ENCODE assay signal across 1 cellular context in the genomic region with DNA sequence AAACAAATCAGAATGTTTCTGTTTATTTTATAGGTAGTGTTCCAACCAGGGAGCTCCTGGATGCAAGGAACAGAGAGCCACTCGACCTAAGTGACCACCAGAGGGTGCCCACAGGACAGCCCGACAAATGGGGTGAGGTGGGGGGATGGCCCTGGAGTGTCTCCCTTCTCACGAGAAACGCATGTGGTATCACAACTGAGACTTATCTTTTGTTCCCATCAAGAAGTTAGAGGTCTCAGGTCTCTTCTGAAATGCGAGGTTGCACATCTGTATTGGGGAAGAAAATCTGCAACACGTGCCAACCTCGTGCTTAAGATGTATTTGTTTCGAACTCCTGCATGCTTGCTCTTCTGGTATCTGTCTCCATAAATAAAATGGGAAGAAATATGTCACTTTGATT.
TF ChIP-seq lines count a peak whose summit lies in the region.

No MANE protein-coding gene starts in this region.

TF ChIP-seq in HepG2, 621 proteins besides CTCF, POLR2A, EP300 and RAD21 (continued from another document):
- TF ChIP-seq FOXP4 (CRISPR knock-in tag; IDR thresholded peaks at IDR 0.05) = no peak
- TF ChIP-seq NCOA5 (CRISPR knock-in tag; IDR thresholded peaks at IDR 0.05) = no peak
- TF ChIP-seq NR2C2 (CRISPR knock-in tag; IDR thresholded peaks at IDR 0.05; ENCODE audit: borderline replicate concordance) = no peak
- TF ChIP-seq ZFP82 (CRISPR knock-in tag; IDR thresholded peaks at IDR 0.05; ENCODE audit: borderline replicate concordance) = no peak
- TF ChIP-seq, protein P1, sequence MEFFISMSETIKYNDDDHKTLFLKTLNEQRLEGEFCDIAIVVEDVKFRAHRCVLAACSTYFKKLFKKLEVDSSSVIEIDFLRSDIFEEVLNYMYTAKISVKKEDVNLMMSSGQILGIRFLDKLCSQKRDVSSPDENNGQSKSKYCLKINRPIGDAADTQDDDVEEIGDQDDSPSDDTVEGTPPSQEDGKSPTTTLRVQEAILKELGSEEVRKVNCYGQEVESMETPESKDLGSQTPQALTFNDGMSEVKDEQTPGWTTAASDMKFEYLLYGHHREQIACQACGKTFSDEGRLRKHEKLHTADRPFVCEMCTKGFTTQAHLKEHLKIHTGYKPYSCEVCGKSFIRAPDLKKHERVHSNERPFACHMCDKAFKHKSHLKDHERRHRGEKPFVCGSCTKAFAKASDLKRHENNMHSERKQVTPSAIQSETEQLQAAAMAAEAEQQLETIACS (CRISPR knock-in tag; IDR thresholded peaks at IDR 0.05) = no peak
- no peak for TF ChIP-seq MLLT10 (CRISPR knock-in tag; IDR thresholded peaks at IDR 0.05)
- TF ChIP-seq FOSL2 (CRISPR knock-in tag; IDR thresholded peaks at IDR 0.05) = peak; percentile 56
- TF ChIP-seq HNF1A (IDR thresholded peaks at IDR 0.05; ENCODE audit: low read depth) = no peak
- no peak for TF ChIP-seq HNF1A (CRISPR knock-in tag; IDR thresholded peaks at IDR 0.05; ENCODE audit: borderline replicate concordance)
- no peak for TF ChIP-seq ZNF383 (CRISPR knock-in tag; IDR thresholded peaks at IDR 0.05; ENCODE audit: borderline replicate concordance)
- TF ChIP-seq SRF (IDR thresholded peaks at IDR 0.05; ENCODE audit: low read depth, low read length) = no peak
- TF ChIP-seq ZBTB25 (CRISPR knock-in tag; IDR thresholded peaks at IDR 0.05) = peak; percentile 74; the same call in 1 of the 2 replicates
- TF ChIP-seq, protein P2, sequence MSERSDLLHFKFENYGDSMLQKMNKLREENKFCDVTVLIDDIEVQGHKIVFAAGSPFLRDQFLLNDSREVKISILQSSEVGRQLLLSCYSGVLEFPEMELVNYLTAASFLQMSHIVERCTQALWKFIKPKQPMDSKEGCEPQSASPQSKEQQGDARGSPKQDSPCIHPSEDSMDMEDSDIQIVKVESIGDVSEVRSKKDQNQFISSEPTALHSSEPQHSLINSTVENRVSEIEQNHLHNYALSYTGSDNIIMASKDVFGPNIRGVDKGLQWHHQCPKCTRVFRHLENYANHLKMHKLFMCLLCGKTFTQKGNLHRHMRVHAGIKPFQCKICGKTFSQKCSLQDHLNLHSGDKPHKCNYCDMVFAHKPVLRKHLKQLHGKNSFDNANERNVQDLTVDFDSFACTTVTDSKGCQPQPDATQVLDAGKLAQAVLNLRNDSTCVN (CRISPR knock-in tag; IDR thresholded peaks at IDR 0.05; ENCODE audit: borderline replicate concordance) = peak; percentile 55; the same call in 1 of the 2 replicates
- TF ChIP-seq, protein P3, sequence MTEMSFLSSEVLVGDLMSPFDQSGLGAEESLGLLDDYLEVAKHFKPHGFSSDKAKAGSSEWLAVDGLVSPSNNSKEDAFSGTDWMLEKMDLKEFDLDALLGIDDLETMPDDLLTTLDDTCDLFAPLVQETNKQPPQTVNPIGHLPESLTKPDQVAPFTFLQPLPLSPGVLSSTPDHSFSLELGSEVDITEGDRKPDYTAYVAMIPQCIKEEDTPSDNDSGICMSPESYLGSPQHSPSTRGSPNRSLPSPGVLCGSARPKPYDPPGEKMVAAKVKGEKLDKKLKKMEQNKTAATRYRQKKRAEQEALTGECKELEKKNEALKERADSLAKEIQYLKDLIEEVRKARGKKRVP (CRISPR knock-in tag; IDR thresholded peaks at IDR 0.05) = no peak
- TF ChIP-seq MAZ (IDR thresholded peaks at IDR 0.05; ENCODE audit: borderline replicate concordance, low read depth, low read length) = peak; percentile 90
- no peak; the same call in 1 of the 2 replicates for TF ChIP-seq MAZ (CRISPR knock-in tag; IDR thresholded peaks at IDR 0.05; ENCODE audit: low read depth)
- peak; percentile 53; the same call in 1 of the 2 replicates for TF ChIP-seq ZNF335 (CRISPR knock-in tag; IDR thresholded peaks at IDR 0.05)
- TF ChIP-seq PHF20 (CRISPR knock-in tag; IDR thresholded peaks at IDR 0.05) = no peak
- no peak for TF ChIP-seq CREBL2 (CRISPR knock-in tag; IDR thresholded peaks at IDR 0.05; ENCODE audit: borderline replicate concordance)
- TF ChIP-seq NFE2L2 (IDR thresholded peaks at IDR 0.05; ENCODE audit: low read length) = no peak
- no peak for TF ChIP-seq ZNF121 (CRISPR knock-in tag; IDR thresholded peaks at IDR 0.05)
- TF ChIP-seq ZFP1 (CRISPR knock-in tag; IDR thresholded peaks at IDR 0.05) = no peak
- no peak for TF ChIP-seq RAD51 (IDR thresholded peaks at IDR 0.05; ENCODE audit: borderline replicate concordance)
TF ChIP-seq in HepG2: peak in this region for 82.
